In the genomic region with DNA sequence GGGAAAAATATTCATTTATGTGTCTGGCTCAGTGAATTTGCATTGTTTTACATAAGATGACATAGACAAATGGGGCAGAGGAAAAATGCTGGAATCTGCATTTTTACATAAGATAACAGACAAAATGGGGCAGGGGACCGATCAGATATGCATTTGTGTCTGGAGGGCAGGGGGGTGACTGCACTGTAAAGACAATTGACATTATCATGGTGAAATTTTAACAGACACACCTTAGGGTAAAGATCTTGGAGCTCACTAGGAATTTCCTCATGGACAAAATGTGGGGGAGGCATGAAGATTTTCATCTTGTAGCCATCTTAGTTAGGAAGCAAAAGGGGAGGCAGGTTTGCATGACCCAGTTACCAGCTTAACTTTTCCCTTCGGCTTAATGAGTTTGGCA, we compare ENCODE assay signal across 2 cellular contexts. TPM values are rescaled to one million over a fixed set of nuclear protein-coding genes. Genes with fewer than 3 reads are reported as not detected.
"Had no signal": no experiment of that assay in that cellular context is flagged by ENCODE, and none has a peak within 500 bp of the region (broad histone marks: within the 10 kb centered on the region; RNA-seq: fewer than 3 reads in every experiment).

No MANE protein-coding gene starts in this region.

RNA-seq across cellular contexts. Expression of a gene that starts 51.4 kb away (rescaled TPM):
- total RNA-seq: foreskin keratinocyte, glomerular endothelial cell had no signal
- polyA plus RNA-seq: foreskin keratinocyte had no signal
